ENCODE assay signal across 8 cellular contexts in the genomic region with DNA sequence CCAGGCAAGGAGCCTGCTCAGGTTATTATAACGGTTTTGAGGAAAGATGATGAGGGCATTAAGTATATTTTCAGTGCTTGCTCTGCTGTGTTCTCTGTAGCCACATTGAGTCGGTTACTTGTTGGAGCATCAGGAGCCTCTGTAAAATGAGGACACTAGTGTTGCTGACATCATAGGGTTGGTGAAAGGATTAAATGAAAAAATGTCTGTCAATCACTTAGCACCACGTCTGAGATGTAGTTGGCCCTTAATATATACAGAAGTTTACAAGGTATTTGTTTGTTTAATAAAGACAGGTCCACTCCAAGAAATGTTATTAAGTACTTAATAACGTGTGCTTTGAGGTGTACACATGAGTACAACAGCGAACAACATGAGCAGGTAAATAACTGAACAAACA. TPM values are rescaled to one million over a fixed set of nuclear protein-coding genes. Genes with fewer than 3 reads are reported as not detected.
A peak's percentile ranks its signal among the peaks of the same experiment; 100 is the strongest.
DNase-seq lines count a peak whose midpoint lies in the region; FAIRE-seq and TF ChIP-seq lines count a peak whose summit lies in the region.

No MANE protein-coding gene starts in this region.

- intact Hi-C loops in activated CD4-positive, alpha-beta T cell treated with anti-CD3 and anti-CD28 coated beads, Interleukin-2, amount 10 ng/mL, durations not matched to agents 24 days and 14 days (cut with micrococcal nuclease) = loop anchor here (2.0 to 5.0 kb wide), 7 partner anchors 19 to 1432 kb away; partner anchors contain the start of genes KBTBD8, LRIG1 and SUCLG2
- intact Hi-C loops in testis (cut with DNase I; ENCODE audit: low total_unique reads) = no loop called here

- TF ChIP-seq CTCF in keratinocyte (optimal IDR thresholded peaks at IDR 0.05 in 1 of 3, IDR thresholded peaks at IDR 0.05 in 1 of 3, conservative IDR thresholded peaks at IDR 0.05 in 1 of 3; ENCODE audit: extremely low read depth in 1 of 3, insufficient read depth in 2 of 3, low read length in 3 of 3) (no peak), testis (IDR thresholded peaks at IDR 0.05) (no peak)

- H3K27ac Mint-ChIP-seq in activated CD4-positive, alpha-beta T cell treated with anti-CD3 and anti-CD28 coated beads, Interleukin-2, amount 10 ng/mL, durations not matched to agents 24 days and 14 days = no peak overlapping the region
- no peak overlapping the region for H3K27ac Mint-ChIP-seq in activated CD4-positive, alpha-beta memory T cell treated with anti-CD3 and anti-CD28 coated beads, Interleukin-2, amount 10 ng/mL, durations not matched to agents 7 days and 5 days

- H3K4me3 ChIP-seq in keratinocyte (ENCODE audit: control insufficient read depth in 2 of 3, extremely low read depth in 1 of 3, insufficient read depth in 2 of 3, low read depth in 1 of 3, low read length in 3 of 3) (peak overlapping the region; percentile 87 to 92 (median 90)), testis (peak overlapping the region; percentile 64 to 82)

- no peaks in the 10 kb centered on the region for H4K20me1 ChIP-seq in keratinocyte (ENCODE audit: control insufficient read depth, extremely low read depth, insufficient read depth, low read length)

- peak overlapping the region; percentile 98 for H3K4me3 Mint-ChIP-seq in activated CD4-positive, alpha-beta T cell treated with anti-CD3 and anti-CD28 coated beads, Interleukin-2, amount 10 ng/mL, durations not matched to agents 24 days and 14 days
- H3K4me3 Mint-ChIP-seq in activated CD4-positive, alpha-beta memory T cell treated with anti-CD3 and anti-CD28 coated beads, Interleukin-2, amount 10 ng/mL, durations not matched to agents 7 days and 5 days = peak overlapping the region; percentile 91

- H3K9me3 ChIP-seq in keratinocyte (ENCODE audit: control insufficient read depth, low read depth, low read length) = no peaks in the 10 kb centered on the region
- no peaks in the 10 kb centered on the region for H3K9me3 ChIP-seq in testis

- peaks cover 25% of the 10 kb centered on the region for H3K36me3 Mint-ChIP-seq in activated CD4-positive, alpha-beta T cell treated with anti-CD3 and anti-CD28 coated beads, Interleukin-2, amount 10 ng/mL, durations not matched to agents 24 days and 14 days (ENCODE audit: low read depth)
- peaks cover 19% of the 10 kb centered on the region for H3K36me3 Mint-ChIP-seq in activated CD4-positive, alpha-beta memory T cell treated with anti-CD3 and anti-CD28 coated beads, Interleukin-2, amount 10 ng/mL, durations not matched to agents 7 days and 5 days (ENCODE audit: low read depth)

- WGBS in testis, 2 donors = 14 to 18% methylated on average over 5 of the region's 5 CpGs

- no peaks in the 10 kb centered on the region for H3K9me1 ChIP-seq in keratinocyte (ENCODE audit: control insufficient read depth, extremely low read depth, insufficient read depth, low read length)

- H3K36me3 ChIP-seq in keratinocyte (ENCODE audit: control insufficient read depth in 2 of 2, extremely low read depth in 1 of 2, insufficient read depth in 2 of 2, low read length in 2 of 2) (peaks cover 0 to 3% of the 10 kb centered on the region in 2 experiments), testis (ENCODE audit: low read depth, missing control alignments) (no peaks in the 10 kb centered on the region)

- dilution Hi-C loops in keratinocyte (cut with MboI; ENCODE audit: extremely low pct_ligation_motif_present, low sequenced_read_pairs) = no loop called here

- no peak for DNase-seq in activated CD4-positive, alpha-beta T cell treated with anti-CD3 and anti-CD28 coated beads, Interleukin-2, amount 10 ng/mL, durations not matched to agents 24 days and 14 days
- no peak for DNase-seq in activated CD4-positive, alpha-beta T cell treated with anti-CD3 and anti-CD28 coated beads for 1 hour
- no peak for DNase-seq in activated CD4-positive, alpha-beta memory T cell treated with anti-CD3 and anti-CD28 coated beads, Interleukin-2, amount 10 ng/mL, durations not matched to agents 7 days and 5 days
- DNase-seq in keratinocyte (ENCODE audit: low read depth, low spot score) (no peak), testis (no peak), HuH-7.5 (ENCODE audit: low spot score) (no peak)
- DNase-seq in stimulated activated CD8-positive, alpha-beta memory T cell treated with anti-CD3 and anti-CD28 coated beads, Interleukin-4, amount 100 ng/mL, for 48 hours = no peak
- DNase-seq in stimulated activated naive CD4-positive, alpha-beta T cell treated with Interleukin-2 at 50 U/mL for 16 hours (lab: John Stamatoyannopoulos, UW) = no peak

- no peaks in the 10 kb centered on the region for H3K27me3 ChIP-seq in keratinocyte (ENCODE audit: control insufficient read depth, extremely low read depth, insufficient read depth, low read length)
- H3K27me3 ChIP-seq in testis = no peaks in the 10 kb centered on the region

- no peaks in the 10 kb centered on the region for H3K27me3 Mint-ChIP-seq in activated CD4-positive, alpha-beta T cell treated with anti-CD3 and anti-CD28 coated beads, Interleukin-2, amount 10 ng/mL, durations not matched to agents 24 days and 14 days
- H3K27me3 Mint-ChIP-seq in activated CD4-positive, alpha-beta memory T cell treated with anti-CD3 and anti-CD28 coated beads, Interleukin-2, amount 10 ng/mL, durations not matched to agents 7 days and 5 days = peaks cover 4% of the 10 kb centered on the region

- FAIRE-seq in keratinocyte (lab: Jason Lieb, UNC) = no peak

- H3K27ac ChIP-seq in keratinocyte (ENCODE audit: control insufficient read depth, insufficient read depth, low read length) (peak overlapping the region; percentile 91), testis (peak overlapping the region in 1 of 2 donors; percentile 38)

- peak overlapping the region; percentile 91 for H3K9ac ChIP-seq in keratinocyte (ENCODE audit: control insufficient read depth, extremely low read depth, insufficient read depth, low read length)

- peak overlapping the region; percentile 91 for H2AFZ ChIP-seq in keratinocyte (ENCODE audit: control insufficient read depth, low read length)

- H3K4me1 ChIP-seq in keratinocyte (ENCODE audit: control insufficient read depth, extremely low read depth, insufficient read depth, low read length) = peaks cover 5% of the 10 kb centered on the region
- H3K4me1 ChIP-seq in testis = peaks cover 5% of the 10 kb centered on the region

- H3K4me2 ChIP-seq in keratinocyte (ENCODE audit: control insufficient read depth, extremely low read depth, insufficient read depth, low read depth, low read length) = peak overlapping the region; percentile 57

- peaks cover 5% of the 10 kb centered on the region for H3K9me3 Mint-ChIP-seq in activated CD4-positive, alpha-beta T cell treated with anti-CD3 and anti-CD28 coated beads, Interleukin-2, amount 10 ng/mL, durations not matched to agents 24 days and 14 days
- H3K9me3 Mint-ChIP-seq in activated CD4-positive, alpha-beta memory T cell treated with anti-CD3 and anti-CD28 coated beads, Interleukin-2, amount 10 ng/mL, durations not matched to agents 7 days and 5 days = no peaks in the 10 kb centered on the region

- POLR2A ChIA-PET in activated CD4-positive, alpha-beta memory T cell treated with anti-CD3 and anti-CD28 coated beads, Interleukin-2, amount 10 ng/mL, durations not matched to agents 7 days and 5 days (lab: Charles Lee) = interaction anchor here (0.6 to 1.8 kb wide), 4 partner anchors 118 to 253 kb away, joined by 3 to 7 read pairs (median 4); no protein-coding TSS in a partner anchor

- no peak for TF ChIP-seq POLR2A in testis (IDR thresholded peaks at IDR 0.05)

- peaks cover 15% of the 10 kb centered on the region for H3K79me2 ChIP-seq in keratinocyte (ENCODE audit: control insufficient read depth, insufficient read depth, low read length)

- peaks cover 35% of the 10 kb centered on the region for H3K4me1 Mint-ChIP-seq in activated CD4-positive, alpha-beta T cell treated with anti-CD3 and anti-CD28 coated beads, Interleukin-2, amount 10 ng/mL, durations not matched to agents 24 days and 14 days
- H3K4me1 Mint-ChIP-seq in activated CD4-positive, alpha-beta memory T cell treated with anti-CD3 and anti-CD28 coated beads, Interleukin-2, amount 10 ng/mL, durations not matched to agents 7 days and 5 days = peaks cover 36% of the 10 kb centered on the region

- CTCF ChIA-PET in activated CD4-positive, alpha-beta memory T cell treated with anti-CD3 and anti-CD28 coated beads, Interleukin-2, amount 10 ng/mL, durations not matched to agents 7 days and 5 days (lab: Charles Lee) = no interaction called here

RNA-seq across cellular contexts. Expression of gene SLC25A26, which starts 0.7 kb away (rescaled TPM):
- total RNA-seq in activated CD4-positive, alpha-beta T cell treated with anti-CD3 and anti-CD28 coated beads, Interleukin-2, amount 10 ng/mL, durations not matched to agents 24 days and 14 days = 17.7 and 22.1 TPM in 2 replicates
- total RNA-seq in activated CD4-positive, alpha-beta memory T cell treated with anti-CD3 and anti-CD28 coated beads, Interleukin-2, amount 10 ng/mL, durations not matched to agents 7 days and 5 days = 10 to 100 TPM; 12.9 to 15.3 TPM
- polyA plus RNA-seq in keratinocyte (25.2 to 28.9 TPM (median 25.9 TPM) in 3 replicates), testis (ENCODE audit: insufficient read depth, low read depth, low replicate concordance) (29.7 TPM)
- 11.5 TPM for polyA plus RNA-seq in keratinocyte (2011; ENCODE audit: low read depth)
- polyA plus RNA-seq in keratinocyte (2011; cell fraction: cytosol; rRNA removed) = 23.9 and 27.6 TPM in 2 replicates
- 14.0 and 19.1 TPM in 2 replicates for polyA plus RNA-seq in keratinocyte (2011; cell fraction: nucleus; rRNA removed)
- polyA plus RNA-seq in keratinocyte (2012; ENCODE audit: low replicate concordance) = 17.0 and 18.3 TPM in 2 replicates
- polyA minus RNA-seq in keratinocyte = 8.1 to 19.2 TPM (median 13.9 TPM) in 3 replicates
- 9.8 TPM for polyA minus RNA-seq in keratinocyte (2011; cell fraction: cytosol; rRNA and poly(A)+ RNA removed)
- polyA minus RNA-seq in keratinocyte (2011; cell fraction: nucleus; rRNA and poly(A)+ RNA removed) = 9.6 and 16.5 TPM in 2 replicates
- 10 to 100 TPM; 30.0 to 30.5 TPM for total RNA-seq in testis
